In genomic region chr7:13551503-13551902, GRCh38 we compare ENCODE assay signal across 14 cellular contexts.
DNase-seq lines count a peak whose midpoint lies in the region; ATAC-seq and TF ChIP-seq lines count a peak whose summit lies in the region.
"Had no signal": no experiment of that assay in that cellular context is flagged by ENCODE, and none has a peak within 500 bp of the region (broad histone marks: within the 10 kb centered on the region; RNA-seq: fewer than 3 reads in every experiment).

No MANE protein-coding gene starts in this region.

- WGBS in lower leg skin, 2 donors: 53 to 70% methylated on average over 3 of the region's 3 CpGs

- H3K4me1 Mint-ChIP-seq in activated CD8-positive, alpha-beta T cell treated with anti-CD3 and anti-CD28 coated beads for 36 hours (ENCODE audit: low read depth): no peaks in the 10 kb centered on the region

- no peak overlapping the region for H3K4me3 ChIP-seq in epithelial cell of esophagus (ENCODE audit: low read length)
- no peak overlapping the region for H3K4me3 ChIP-seq in lower leg skin (ENCODE audit: low read depth, poor library complexity, severe bottlenecking)
- H3K4me3 ChIP-seq: SJSA1, upper lobe of left lung had no signal

- H3K27ac ChIP-seq in caudate nucleus (ENCODE audit: low read depth, low read length): no peak overlapping the region
- H3K27ac ChIP-seq: SJSA1, upper lobe of left lung, VCaP had no signal

- H3K36me3 Mint-ChIP-seq in activated CD8-positive, alpha-beta T cell treated with anti-CD3 and anti-CD28 coated beads for 36 hours (ENCODE audit: low read depth): no peaks in the 10 kb centered on the region
- H3K36me3 Mint-ChIP-seq: activated naive CD4-positive, alpha-beta T cell treated with anti-CD3 and anti-CD28 coated beads, Interleukin-2, amount 50 U/mL, for 72 hours had no signal

- no peak for TF ChIP-seq POLR2A in lower leg skin (IDR thresholded peaks at IDR 0.05)

- H3K27ac Mint-ChIP-seq in activated CD8-positive, alpha-beta T cell treated with anti-CD3 and anti-CD28 coated beads for 36 hours: no peak overlapping the region
- H3K27ac Mint-ChIP-seq: activated naive CD4-positive, alpha-beta T cell treated with anti-CD3 and anti-CD28 coated beads, Interleukin-2, amount 50 U/mL, for 72 hours had no signal

- DNase-seq in COLO668 (lab: John Stamatoyannopoulos, UW; ENCODE audit: unreplicated experiment) (peak; percentile 78), NCI-H1417 treated with DMSO at 0.1 percent for 48 hours (lab: John Stamatoyannopoulos, UW) (peak; percentile 64), NCI-H510A (lab: John Stamatoyannopoulos, UW) (peak; percentile 7), epithelial cell of esophagus (ENCODE audit: low read depth) (peak; percentile 39), caudate nucleus (lab: John Stamatoyannopoulos, UW) (no peak), lower leg skin (ENCODE audit: low spot score in 2 of 2) (no peak), HK-2 (ENCODE audit: unreplicated experiment) (no peak)
- no peak for DNase-seq in activated CD8-positive, alpha-beta T cell treated with anti-CD3 and anti-CD28 coated beads for 36 hours
- DNase-seq: activated CD8-positive, alpha-beta memory T cell treated with anti-CD3 and anti-CD28 coated beads, Interleukin-2, amount 50 U/mL, for 4 hours; NCI-H526 treated with DMSO at 0.1 percent for 48 hours; upper lobe of left lung had no signal

- H3K27me3 Mint-ChIP-seq in activated CD8-positive, alpha-beta T cell treated with anti-CD3 and anti-CD28 coated beads for 36 hours: no peaks in the 10 kb centered on the region

- POLR2A ChIA-PET in activated CD8-positive, alpha-beta T cell treated with anti-CD3 and anti-CD28 coated beads for 36 hours (lab: Charles Lee): no interaction called here

- TF ChIP-seq CTCF in epithelial cell of esophagus (IDR thresholded peaks at IDR 0.05; ENCODE audit: insufficient read depth, low read depth, low read length, missing control alignments) (no peak), lower leg skin (IDR thresholded peaks at IDR 0.05) (no peak)
- no peak for TF ChIP-seq CTCF in activated CD8-positive, alpha-beta T cell treated with anti-CD3 and anti-CD28 coated beads for 36 hours (IDR thresholded peaks at IDR 0.05)

- CTCF ChIA-PET in activated CD8-positive, alpha-beta T cell treated with anti-CD3 and anti-CD28 coated beads for 36 hours (lab: Charles Lee): no interaction called here

- intact Hi-C loops in activated CD8-positive, alpha-beta T cell treated with anti-CD3 and anti-CD28 coated beads for 36 hours (cut with micrococcal nuclease): no loop called here
- intact Hi-C loops in lower leg skin (cut with DNase I; ENCODE audit: low total_unique reads): no loop called here

- H3K4me3 Mint-ChIP-seq in activated CD8-positive, alpha-beta T cell treated with anti-CD3 and anti-CD28 coated beads for 36 hours: no peak overlapping the region

- ATAC-seq in activated CD8-positive, alpha-beta T cell treated with anti-CD3 and anti-CD28 coated beads for 36 hours: no peak
- ATAC-seq: activated naive CD4-positive, alpha-beta T cell treated with anti-CD3 and anti-CD28 coated beads, Interleukin-2, amount 50 U/mL, for 72 hours had no signal

- H3K9me3 Mint-ChIP-seq in activated CD8-positive, alpha-beta T cell treated with anti-CD3 and anti-CD28 coated beads for 36 hours: no peaks in the 10 kb centered on the region

Comparison
In these comparisons a context has a peak if more than half of its experiments do, and no peak if none do; other contexts are left out.
1. DNase-seq: peak in COLO668 (single experiment), NCI-H1417 treated with DMSO at 0.1 percent for 48 hours (single experiment), NCI-H510A (single experiment) and epithelial cell of esophagus (single experiment); none in caudate nucleus (0 of 61), activated CD8-positive, alpha-beta T cell treated with anti-CD3 and anti-CD28 coated beads for 36 hours (single experiment), lower leg skin (0 of 2) and HK-2 (single experiment).